In genomic region chr13:21176982-21177284, GRCh38 we compare ENCODE assay signal across 1 cellular context.
TF ChIP-seq lines count a peak whose summit lies in the region.

No MANE protein-coding gene starts in this region.

TF ChIP-seq in HepG2, 621 proteins besides CTCF, POLR2A, EP300 and RAD21 (continued from another document and continues in another):
- TF ChIP-seq BCLAF1 (IDR thresholded peaks at IDR 0.05) (no peak), ZBTB42 (CRISPR knock-in tag; IDR thresholded peaks at IDR 0.05) (peak; percentile 4; the same call in 1 of the 2 replicates), GPBP1L1 (CRISPR knock-in tag; IDR thresholded peaks at IDR 0.05) (no peak), NFKBIZ (CRISPR knock-in tag; IDR thresholded peaks at IDR 0.05) (0 out of 2 replicates have a peak, but pooled peaks have one; percentile 38), RCOR2 (CRISPR knock-in tag; IDR thresholded peaks at IDR 0.05) (no peak), ZNF800 (CRISPR knock-in tag; IDR thresholded peaks at IDR 0.05) (0 out of 2 replicates have a peak, but pooled peaks have one; percentile 2), ZNF616 (CRISPR knock-in tag; IDR thresholded peaks at IDR 0.05; ENCODE audit: low read depth) (peak; percentile 83; the same call in 1 of the 2 replicates), ZNF609 (CRISPR knock-in tag; IDR thresholded peaks at IDR 0.05; ENCODE audit: borderline replicate concordance) (no peak), REXO4 (CRISPR knock-in tag; IDR thresholded peaks at IDR 0.05; ENCODE audit: borderline replicate concordance) (0 out of 2 replicates have a peak, but pooled peaks have one; percentile 6), FOXA1 (IDR thresholded peaks at IDR 0.05) (no peak), FOXA1 (CRISPR knock-in tag; IDR thresholded peaks at IDR 0.05) (0 out of 2 replicates have a peak, but pooled peaks have one; percentile 3), ZNF20 (CRISPR knock-in tag; IDR thresholded peaks at IDR 0.05) (no peak), ZNF232 (CRISPR knock-in tag; IDR thresholded peaks at IDR 0.05; ENCODE audit: borderline replicate concordance) (peak; percentile 45; the same call in 1 of the 2 replicates), ZNF710 (CRISPR knock-in tag; IDR thresholded peaks at IDR 0.05; ENCODE audit: borderline replicate concordance) (no peak), CSRNP1 (CRISPR knock-in tag; IDR thresholded peaks at IDR 0.05) (no peak), ZNF687 (CRISPR knock-in tag; IDR thresholded peaks at IDR 0.05) (peak; percentile 82), EEA1 (CRISPR knock-in tag; IDR thresholded peaks at IDR 0.05; ENCODE audit: borderline replicate concordance) (peak; percentile 16; the same call in 1 of the 2 replicates), ZNF569 (CRISPR knock-in tag; IDR thresholded peaks at IDR 0.05; ENCODE audit: borderline replicate concordance) (no peak), ZNF652 (CRISPR knock-in tag; IDR thresholded peaks at IDR 0.05; ENCODE audit: borderline replicate concordance, low read depth) (no peak), ZBTB7B (CRISPR knock-in tag; IDR thresholded peaks at IDR 0.05) (peak; percentile 15; the same call in 1 of the 2 replicates), ZNF34 (CRISPR knock-in tag; IDR thresholded peaks at IDR 0.05; ENCODE audit: borderline replicate concordance) (no peak), THRA (CRISPR knock-in tag; IDR thresholded peaks at IDR 0.05; ENCODE audit: borderline replicate concordance) (no peak), PITX1 (CRISPR knock-in tag; IDR thresholded peaks at IDR 0.05) (peak; percentile 57; the same call in 1 of the 2 replicates), ZNF296 (CRISPR knock-in tag; conservative IDR thresholded peaks at IDR 0.05) (0 out of 2 replicates have a peak, but pooled peaks have one; percentile 70), LBX2 (CRISPR knock-in tag; IDR thresholded peaks at IDR 0.05; ENCODE audit: borderline replicate concordance) (peak; percentile 52; the same call in 1 of the 2 replicates), ZNF431 (CRISPR knock-in tag; IDR thresholded peaks at IDR 0.05; ENCODE audit: borderline replicate concordance, low read depth) (0 out of 2 replicates have a peak, but pooled peaks have one; percentile 5), ZMYM3 (CRISPR knock-in tag; IDR thresholded peaks at IDR 0.05) (0 out of 2 replicates have a peak, but pooled peaks have one; percentile 15), HMGXB4 (CRISPR knock-in tag; IDR thresholded peaks at IDR 0.05; ENCODE audit: borderline replicate concordance in 1 of 2, low read depth in 1 of 2) (peak in 1 of 2 experiments; percentile 78; a peak in 1 of 4 replicates)
